Comparison of ENCODE assay signal across 15 cellular contexts in genomic region chr6:75481394-75481793, GRCh38. TPM values are rescaled to one million over a fixed set of nuclear protein-coding genes. Genes with fewer than 3 reads are reported as not detected.
A peak's percentile ranks its signal among the peaks of the same experiment; 100 is the strongest.
DNase-seq lines count a peak whose midpoint lies in the region; ATAC-seq and TF ChIP-seq lines count a peak whose summit lies in the region.
"Had no signal": no experiment of that assay in that cellular context is flagged by ENCODE, and none has a peak within 500 bp of the region (broad histone marks: within the 10 kb centered on the region; RNA-seq: fewer than 3 reads in every experiment).

No MANE protein-coding gene starts in this region.

- peak overlapping the region; percentile 3 for H3K27ac Mint-ChIP-seq in chondrocyte (ENCODE audit: unreplicated experiment)
- H3K27ac Mint-ChIP-seq in neural progenitor cell: no peak overlapping the region
- H3K27ac Mint-ChIP-seq: activated CD8-positive, alpha-beta memory T cell treated with anti-CD3 and anti-CD28 coated beads, Interleukin-2, amount 10 ng/mL, durations not matched to agents 7 days and 5 days had no signal

- no peaks in the 10 kb centered on the region for H3K27me3 Mint-ChIP-seq in chondrocyte (ENCODE audit: low read depth)
- no peaks in the 10 kb centered on the region for H3K27me3 Mint-ChIP-seq in neural progenitor cell (ENCODE audit: insufficient read depth, low read depth)

- H3K36me3 Mint-ChIP-seq in chondrocyte (ENCODE audit: low read depth) (no peaks in the 10 kb centered on the region), neural progenitor cell (no peaks in the 10 kb centered on the region)
- H3K36me3 Mint-ChIP-seq: activated CD8-positive, alpha-beta memory T cell treated with anti-CD3 and anti-CD28 coated beads, Interleukin-2, amount 10 ng/mL, durations not matched to agents 7 days and 5 days had no signal

- H3K27me3 ChIP-seq in heart left ventricle: no peaks in the 10 kb centered on the region
- no peaks in the 10 kb centered on the region for H3K27me3 ChIP-seq in neural progenitor cell

- no peak overlapping the region for H3K4me3 Mint-ChIP-seq in chondrocyte (ENCODE audit: unreplicated experiment)
- no peak overlapping the region for H3K4me3 Mint-ChIP-seq in neural progenitor cell
- H3K4me3 Mint-ChIP-seq: activated CD8-positive, alpha-beta memory T cell treated with anti-CD3 and anti-CD28 coated beads, Interleukin-2, amount 10 ng/mL, durations not matched to agents 7 days and 5 days had no signal

- WGBS in heart left ventricle, 4 donors: 38 to 43% (median 40%) methylated on average over 1 of the region's 1 CpG

- no peak overlapping the region for H3K4me2 ChIP-seq in neural progenitor cell

- no peaks in the 10 kb centered on the region for H4K20me1 ChIP-seq in neural progenitor cell (ENCODE audit: low read depth)

- H3K9me3 ChIP-seq in heart left ventricle (no peaks in the 10 kb centered on the region), neural progenitor cell (ENCODE audit: low read depth) (no peaks in the 10 kb centered on the region)

- H3K36me3 ChIP-seq in heart left ventricle (peaks cover 0 to 4% (median 0%) of the 10 kb centered on the region in 9 donors), neural progenitor cell (no peaks in the 10 kb centered on the region)
- H3K36me3 ChIP-seq: WERI-Rb-1 had no signal

- TF ChIP-seq CTCF in chondrocyte (IDR thresholded peaks at IDR 0.05) (no peak), heart left ventricle (IDR thresholded peaks at IDR 0.05) (no peak), neural progenitor cell (IDR thresholded peaks at IDR 0.05) (no peak)

- H3K9ac ChIP-seq in neural progenitor cell: no peak overlapping the region

- H3K27ac ChIP-seq in heart left ventricle (peak overlapping the region; percentile 1 to 87 (median 64)), neural progenitor cell (no peak overlapping the region)
- H3K27ac ChIP-seq: WERI-Rb-1 had no signal

- H3K4me1 ChIP-seq in heart left ventricle (peaks cover 3 to 82% (median 65%) of the 10 kb centered on the region in 12 donors), neural progenitor cell (peaks cover 3% of the 10 kb centered on the region)

- DNase-seq in chondrocyte (ENCODE audit: low spot score) (no peak), heart left ventricle (no peak), neural progenitor cell (ENCODE audit: low spot score) (no peak), HuH-7 (ENCODE audit: low spot score) (no peak), GM19238 (ENCODE audit: insufficient read length, low spot score) (no peak), superior temporal gyrus (ENCODE audit: extremely low spot score) (no peak)
- DNase-seq: activated CD8-positive, alpha-beta memory T cell treated with anti-CD3 and anti-CD28 coated beads, Interleukin-2, amount 10 ng/mL, durations not matched to agents 7 days and 5 days; activated naive CD4-positive, alpha-beta T cell; DND-41; NCI-H1092; NCI-H446; stimulated activated CD4-positive, alpha-beta T cell treated with anti-CD3 and anti-CD28 coated beads, Interleukin-1b, Interleukin-23, amount 100 ng/mL, for 48 hours; stimulated activated CD8-positive, alpha-beta memory T cell treated with anti-CD3 and anti-CD28 coated beads, Interleukin-4, amount 100 ng/mL, for 48 hours; WERI-Rb-1 had no signal

- no peaks in the 10 kb centered on the region for H3F3A ChIP-seq in neural progenitor cell (ENCODE audit: low read depth)

- H3K4me1 Mint-ChIP-seq in chondrocyte (ENCODE audit: low read depth) (peaks cover 16% of the 10 kb centered on the region), neural progenitor cell (peaks cover 4% of the 10 kb centered on the region)

- peak overlapping the region; percentile 75 for H2AFZ ChIP-seq in neural progenitor cell (replicated peaks)

- peak; percentile 23 to 44 (median 39) for ATAC-seq in heart left ventricle
- ATAC-seq in HG03097 (IDR thresholded peaks at IDR 0.05; ENCODE audit: low FRiP score, unreplicated experiment): no peak
- ATAC-seq: activated CD8-positive, alpha-beta memory T cell treated with anti-CD3 and anti-CD28 coated beads, Interleukin-2, amount 10 ng/mL, durations not matched to agents 7 days and 5 days had no signal

- TF ChIP-seq POLR2A in heart left ventricle (IDR thresholded peaks at IDR 0.05): no peak

- intact Hi-C loops in heart left ventricle (cut with DNase I): no loop called here

- H3K4me3 ChIP-seq in heart left ventricle (peak overlapping the region in 1 of 12 donors; percentile 8), neural progenitor cell (no peak overlapping the region)

- H3K9me3 Mint-ChIP-seq in chondrocyte (ENCODE audit: low read depth): peaks cover 3% of the 10 kb centered on the region
- H3K9me3 Mint-ChIP-seq in neural progenitor cell: no peaks in the 10 kb centered on the region

- H3K79me2 ChIP-seq in neural progenitor cell (ENCODE audit: low read depth): no peaks in the 10 kb centered on the region

RNA-seq across cellular contexts. Expression of gene FILIP1, which starts 12.2 kb away (rescaled TPM):
- 0.51 to 7.1 TPM (median 7.0 TPM) in 3 replicates for total RNA-seq in chondrocyte
- 100 to 1,000 TPM in 8 of 9 donors, 10 to 100 TPM in 1; 91.1 to 230 (median 177) TPM for total RNA-seq in heart left ventricle
- polyA plus RNA-seq in heart left ventricle: 10 to 100 TPM; 49.2 to 63.1 TPM
- total RNA-seq in neural progenitor cell (ENCODE audit: low replicate concordance): 17.8 and 22.6 TPM in 2 replicates
- total RNA-seq: activated CD8-positive, alpha-beta memory T cell treated with anti-CD3 and anti-CD28 coated beads, Interleukin-2, amount 10 ng/mL, durations not matched to agents 7 days and 5 days had no signal
